In the genomic region with DNA sequence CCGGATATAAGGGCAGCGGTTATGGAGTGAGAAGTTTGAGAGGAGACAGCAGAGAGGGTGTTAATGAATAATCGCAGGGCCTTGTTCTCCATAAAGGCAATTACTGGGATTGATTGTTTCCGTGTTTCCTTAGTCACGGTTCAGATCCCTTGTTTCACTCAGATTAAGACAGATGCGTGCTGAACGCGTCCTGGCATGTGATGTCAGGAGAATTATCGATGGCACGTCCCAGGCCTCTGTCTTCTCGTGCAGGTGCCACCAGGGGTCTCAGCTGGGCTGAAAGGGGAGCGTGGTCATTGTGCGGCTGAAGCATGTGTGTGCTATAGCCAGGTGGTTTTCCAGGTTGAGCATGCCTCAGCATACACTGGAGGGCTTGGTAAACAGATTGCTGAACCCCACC, we compare ENCODE assay signal across 2 cellular contexts.
A peak's percentile ranks its signal among the peaks of the same experiment; 100 is the strongest.
TF ChIP-seq lines count a peak whose summit lies in the region.

No MANE protein-coding gene starts in this region.

TF ChIP-seq in HepG2, 621 proteins besides CTCF, POLR2A, EP300 and RAD21 (continued from another document):
- TF ChIP-seq, protein P1, sequence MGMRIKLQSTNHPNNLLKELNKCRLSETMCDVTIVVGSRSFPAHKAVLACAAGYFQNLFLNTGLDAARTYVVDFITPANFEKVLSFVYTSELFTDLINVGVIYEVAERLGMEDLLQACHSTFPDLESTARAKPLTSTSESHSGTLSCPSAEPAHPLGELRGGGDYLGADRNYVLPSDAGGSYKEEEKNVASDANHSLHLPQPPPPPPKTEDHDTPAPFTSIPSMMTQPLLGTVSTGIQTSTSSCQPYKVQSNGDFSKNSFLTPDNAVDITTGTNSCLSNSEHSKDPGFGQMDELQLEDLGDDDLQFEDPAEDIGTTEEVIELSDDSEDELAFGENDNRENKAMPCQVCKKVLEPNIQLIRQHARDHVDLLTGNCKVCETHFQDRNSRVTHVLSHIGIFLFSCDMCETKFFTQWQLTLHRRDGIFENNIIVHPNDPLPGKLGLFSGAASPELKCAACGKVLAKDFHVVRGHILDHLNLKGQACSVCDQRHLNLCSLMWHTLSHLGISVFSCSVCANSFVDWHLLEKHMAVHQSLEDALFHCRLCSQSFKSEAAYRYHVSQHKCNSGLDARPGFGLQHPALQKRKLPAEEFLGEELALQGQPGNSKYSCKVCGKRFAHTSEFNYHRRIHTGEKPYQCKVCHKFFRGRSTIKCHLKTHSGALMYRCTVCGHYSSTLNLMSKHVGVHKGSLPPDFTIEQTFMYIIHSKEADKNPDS (CRISPR knock-in tag; IDR thresholded peaks at IDR 0.05): no peak
- no peak for TF ChIP-seq DZIP1 (CRISPR knock-in tag; IDR thresholded peaks at IDR 0.05)
- no peak for TF ChIP-seq ZMAT5 (CRISPR knock-in tag; IDR thresholded peaks at IDR 0.05; ENCODE audit: borderline replicate concordance, low read depth)
- no peak for TF ChIP-seq HNF4A (CRISPR knock-in tag; IDR thresholded peaks at IDR 0.05)
- TF ChIP-seq ZBTB38 (CRISPR knock-in tag; IDR thresholded peaks at IDR 0.05): peak; percentile 46; the same call in 1 of the 2 replicates
- TF ChIP-seq ZNF7 (CRISPR knock-in tag; IDR thresholded peaks at IDR 0.05): no peak
- no peak for TF ChIP-seq NFYB (CRISPR knock-in tag; IDR thresholded peaks at IDR 0.05)
- peak; percentile 56; the same call in 1 of the 2 replicates for TF ChIP-seq ZNF512 (CRISPR knock-in tag; IDR thresholded peaks at IDR 0.05)
- TF ChIP-seq STAG1 (CRISPR knock-in tag; IDR thresholded peaks at IDR 0.05): peak; percentile 37; the same call in 1 of the 2 replicates
- no peak for TF ChIP-seq ARID2 (CRISPR knock-in tag; IDR thresholded peaks at IDR 0.05; ENCODE audit: borderline replicate concordance)

TF ChIP-seq in GM12878, 131 proteins besides CTCF, POLR2A, EP300 and RAD21 (continued from another document and continues in another):
- TF ChIP-seq HSF1 (IDR thresholded peaks at IDR 0.05; ENCODE audit: low read depth, low read length): no peak
- no peak for TF ChIP-seq NFYA (IDR thresholded peaks at IDR 0.05; ENCODE audit: borderline replicate concordance, low read depth, low read length)
- no peak; the same call in 1 of the 2 replicates for TF ChIP-seq NBN (IDR thresholded peaks at IDR 0.05)
- no peak for TF ChIP-seq NFXL1 (IDR thresholded peaks at IDR 0.05; ENCODE audit: borderline replicate concordance)
- peak; percentile 91 for TF ChIP-seq TCF12 (IDR thresholded peaks at IDR 0.05; ENCODE audit: low read depth, low read length)
- TF ChIP-seq ZNF24 (IDR thresholded peaks at IDR 0.05): no peak
- TF ChIP-seq HCFC1 (IDR thresholded peaks at IDR 0.05; ENCODE audit: low read length): no peak
- peak; percentile 66; the same call in 1 of the 2 replicates for TF ChIP-seq RELB (IDR thresholded peaks at IDR 0.05; ENCODE audit: low read depth)
- peak; percentile 81 to 92 for TF ChIP-seq BHLHE40 (IDR thresholded peaks at IDR 0.05; ENCODE audit: borderline replicate concordance in 1 of 2, low read depth in 2 of 2, low read length in 1 of 2)
- TF ChIP-seq RBBP5 (conservative IDR thresholded peaks at IDR 0.05): no peak
- no peak; the same call in 1 of the 2 replicates for TF ChIP-seq CREB1 (IDR thresholded peaks at IDR 0.05; ENCODE audit: low read depth)
- TF ChIP-seq TARDBP (IDR thresholded peaks at IDR 0.05; ENCODE audit: borderline replicate concordance): no peak
- TF ChIP-seq NKRF (conservative IDR thresholded peaks at IDR 0.05): no peak
- TF ChIP-seq SMAD5 (IDR thresholded peaks at IDR 0.05; ENCODE audit: low read depth): no peak
- TF ChIP-seq SRF (IDR thresholded peaks at IDR 0.05; ENCODE audit: low read depth in 2 of 2, low read length in 2 of 2): no peak
- TF ChIP-seq PAX8 (IDR thresholded peaks at IDR 0.05): no peak
- peak; percentile 66 for TF ChIP-seq BCL11A (IDR thresholded peaks at IDR 0.05; ENCODE audit: low read depth, low read length)
- no peak for TF ChIP-seq SREBF1 (IDR thresholded peaks at IDR 0.05; ENCODE audit: low read length)
- peak; percentile 55; the same call in 1 of the 2 replicates for TF ChIP-seq EED (IDR thresholded peaks at IDR 0.05; ENCODE audit: low read depth)
- no peak for TF ChIP-seq ELK1 (IDR thresholded peaks at IDR 0.05; ENCODE audit: low read depth, low read length)
- no peak for TF ChIP-seq TBL1XR1 (IDR thresholded peaks at IDR 0.05; ENCODE audit: low read depth, low read length)
- TF ChIP-seq SP1 (IDR thresholded peaks at IDR 0.05; ENCODE audit: low read depth, low read length): no peak
- TF ChIP-seq SUZ12 (IDR thresholded peaks at IDR 0.05; ENCODE audit: unreplicated experiment): no peak
- peak; percentile 0 for TF ChIP-seq POLR2AphosphoS5 (IDR thresholded peaks at IDR 0.05; ENCODE audit: low read length)
- no peak for TF ChIP-seq PML (IDR thresholded peaks at IDR 0.05; ENCODE audit: low read length)
- no peak for TF ChIP-seq KAT2A (conservative IDR thresholded peaks at IDR 0.05; ENCODE audit: control insufficient read depth, low read depth, low read length)
- no peak for TF ChIP-seq POLR2AphosphoS2 (IDR thresholded peaks at IDR 0.05; ENCODE audit: low read depth, low read length)
- TF ChIP-seq SREBF2 (IDR thresholded peaks at IDR 0.05; ENCODE audit: low read length): no peak
- TF ChIP-seq CBX5 (IDR thresholded peaks at IDR 0.05; ENCODE audit: low read depth): no peak
- no peak for TF ChIP-seq SMAD1 (IDR thresholded peaks at IDR 0.05; ENCODE audit: low read depth, partially characterized antibody)
- TF ChIP-seq GATAD2B (conservative IDR thresholded peaks at IDR 0.05; ENCODE audit: low read depth): peak; percentile 72
- TF ChIP-seq, protein P2, sequence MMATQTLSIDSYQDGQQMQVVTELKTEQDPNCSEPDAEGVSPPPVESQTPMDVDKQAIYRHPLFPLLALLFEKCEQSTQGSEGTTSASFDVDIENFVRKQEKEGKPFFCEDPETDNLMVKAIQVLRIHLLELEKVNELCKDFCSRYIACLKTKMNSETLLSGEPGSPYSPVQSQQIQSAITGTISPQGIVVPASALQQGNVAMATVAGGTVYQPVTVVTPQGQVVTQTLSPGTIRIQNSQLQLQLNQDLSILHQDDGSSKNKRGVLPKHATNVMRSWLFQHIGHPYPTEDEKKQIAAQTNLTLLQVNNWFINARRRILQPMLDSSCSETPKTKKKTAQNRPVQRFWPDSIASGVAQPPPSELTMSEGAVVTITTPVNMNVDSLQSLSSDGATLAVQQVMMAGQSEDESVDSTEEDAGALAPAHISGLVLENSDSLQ (IDR thresholded peaks at IDR 0.05): peak; percentile 39; the same call in 1 of the 2 replicates
- TF ChIP-seq ZSCAN29 (IDR thresholded peaks at IDR 0.05): no peak
- TF ChIP-seq RELA (IDR thresholded peaks at IDR 0.05; ENCODE audit: borderline replicate concordance, partially characterized antibody): no peak
- TF ChIP-seq BACH1 (IDR thresholded peaks at IDR 0.05; ENCODE audit: borderline replicate concordance): no peak
- TF ChIP-seq E2F4 (IDR thresholded peaks at IDR 0.05; ENCODE audit: low read depth, low read length): no peak
- TF ChIP-seq, protein P3, sequence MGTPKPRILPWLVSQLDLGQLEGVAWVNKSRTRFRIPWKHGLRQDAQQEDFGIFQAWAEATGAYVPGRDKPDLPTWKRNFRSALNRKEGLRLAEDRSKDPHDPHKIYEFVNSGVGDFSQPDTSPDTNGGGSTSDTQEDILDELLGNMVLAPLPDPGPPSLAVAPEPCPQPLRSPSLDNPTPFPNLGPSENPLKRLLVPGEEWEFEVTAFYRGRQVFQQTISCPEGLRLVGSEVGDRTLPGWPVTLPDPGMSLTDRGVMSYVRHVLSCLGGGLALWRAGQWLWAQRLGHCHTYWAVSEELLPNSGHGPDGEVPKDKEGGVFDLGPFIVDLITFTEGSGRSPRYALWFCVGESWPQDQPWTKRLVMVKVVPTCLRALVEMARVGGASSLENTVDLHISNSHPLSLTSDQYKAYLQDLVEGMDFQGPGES (IDR thresholded peaks at IDR 0.05): no peak
- TF ChIP-seq ZNF217 (IDR thresholded peaks at IDR 0.05): no peak
- TF ChIP-seq YY1 (IDR thresholded peaks at IDR 0.05; ENCODE audit: low read depth, low read length): 0 out of 2 replicates have a peak, but pooled peaks have one; percentile 32
- TF ChIP-seq, protein P4, sequence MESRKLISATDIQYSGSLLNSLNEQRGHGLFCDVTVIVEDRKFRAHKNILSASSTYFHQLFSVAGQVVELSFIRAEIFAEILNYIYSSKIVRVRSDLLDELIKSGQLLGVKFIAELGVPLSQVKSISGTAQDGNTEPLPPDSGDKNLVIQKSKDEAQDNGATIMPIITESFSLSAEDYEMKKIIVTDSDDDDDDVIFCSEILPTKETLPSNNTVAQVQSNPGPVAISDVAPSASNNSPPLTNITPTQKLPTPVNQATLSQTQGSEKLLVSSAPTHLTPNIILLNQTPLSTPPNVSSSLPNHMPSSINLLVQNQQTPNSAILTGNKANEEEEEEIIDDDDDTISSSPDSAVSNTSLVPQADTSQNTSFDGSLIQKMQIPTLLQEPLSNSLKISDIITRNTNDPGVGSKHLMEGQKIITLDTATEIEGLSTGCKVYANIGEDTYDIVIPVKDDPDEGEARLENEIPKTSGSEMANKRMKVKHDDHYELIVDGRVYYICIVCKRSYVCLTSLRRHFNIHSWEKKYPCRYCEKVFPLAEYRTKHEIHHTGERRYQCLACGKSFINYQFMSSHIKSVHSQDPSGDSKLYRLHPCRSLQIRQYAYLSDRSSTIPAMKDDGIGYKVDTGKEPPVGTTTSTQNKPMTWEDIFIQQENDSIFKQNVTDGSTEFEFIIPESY (IDR thresholded peaks at IDR 0.05): 0 out of 2 replicates have a peak, but pooled peaks have one; percentile 17
- no peak for TF ChIP-seq MYB (IDR thresholded peaks at IDR 0.05; ENCODE audit: borderline replicate concordance, low read depth, low read length)
- 0 out of 2 replicates have a peak, but pooled peaks have one; percentile 8 for TF ChIP-seq MTA2 (IDR thresholded peaks at IDR 0.05; ENCODE audit: low read depth)
- no peak for TF ChIP-seq CBX3 (IDR thresholded peaks at IDR 0.05; ENCODE audit: borderline replicate concordance, low read depth)
- TF ChIP-seq POU2F2 (IDR thresholded peaks at IDR 0.05; ENCODE audit: borderline replicate concordance, low read depth, low read length): 0 out of 3 replicates have a peak, but pooled peaks have one; percentile 30
